ENCODE assay signal across 28 cellular contexts in genomic region chr11:133408936-133409335, GRCh38.
"Had no signal": no experiment of that assay in that cellular context is flagged by ENCODE, and none has a peak within 500 bp of the region (broad histone marks: within the 10 kb centered on the region; RNA-seq: fewer than 3 reads in every experiment).

No MANE protein-coding gene starts in this region.

- H3K4me1 ChIP-seq: pancreas, prostate gland, right lobe of liver, sigmoid colon, stomach, thyroid gland, upper lobe of left lung, vagina had no signal

- H3K27me3 ChIP-seq: neutrophil, pancreas, right lobe of liver, sigmoid colon, stomach, thyroid gland, tibial nerve, upper lobe of left lung, vagina had no signal

- ATAC-seq: naive thymus-derived CD8-positive, alpha-beta T cell; natural killer cell treated with Interleukin-12 subunit alpha and Interleukin-12 subunit beta and Interleukin-15 and Interleukin-18, amount 100 ng/mL, for 72 hours; pancreas; right cardiac atrium; right lobe of liver; stimulated activated effector memory CD8-positive, alpha-beta T cell treated with anti-CD3 and anti-CD28 coated beads, Interleukin-12 subunit alpha, Interleukin-12 subunit beta, amount 100 ng/mL, for 72 hours; stimulated activated naive B cell treated with anti-CD40 and anti-IgM and Interleukin-4, amounts not matched to agents 10 μg/mL and 1 μg/mL and 100 μg/mL, for 72 hours had no signal

- H3K27ac Mint-ChIP-seq: naive thymus-derived CD8-positive, alpha-beta T cell; natural killer cell treated with Interleukin-12 subunit alpha and Interleukin-12 subunit beta and Interleukin-15 and Interleukin-18, amount 100 ng/mL, for 72 hours; nephron progenitor cell; stimulated activated effector memory CD8-positive, alpha-beta T cell treated with anti-CD3 and anti-CD28 coated beads, Interleukin-12 subunit alpha, Interleukin-12 subunit beta, amount 100 ng/mL, for 72 hours; stimulated activated naive B cell treated with anti-CD40 and anti-IgM and Interleukin-4, amounts not matched to agents 10 μg/mL and 1 μg/mL and 100 μg/mL, for 72 hours; stimulated activated naive CD8-positive, alpha-beta T cell treated with anti-CD3 and anti-CD28 coated beads, Interleukin-15, Interleukin-2, amounts not matched to agents 100 ng/mL and 50 ng/mL, for 24 hours had no signal

- H3K9me3 Mint-ChIP-seq: nephron progenitor cell; stimulated activated naive CD8-positive, alpha-beta T cell treated with anti-CD3 and anti-CD28 coated beads, Interleukin-15, Interleukin-2, amounts not matched to agents 100 ng/mL and 50 ng/mL, for 24 hours had no signal

- H3K27ac ChIP-seq: neutrophil, pancreas, prostate gland, right lobe of liver, sigmoid colon, stomach, thoracic aorta, thyroid gland, tibial nerve, upper lobe of left lung, vagina had no signal

- H3K27me3 Mint-ChIP-seq: stimulated activated naive B cell treated with anti-CD40 and anti-IgM and Interleukin-4, amounts not matched to agents 10 μg/mL and 1 μg/mL and 100 μg/mL, for 72 hours; stimulated activated naive CD8-positive, alpha-beta T cell treated with anti-CD3 and anti-CD28 coated beads, Interleukin-15, Interleukin-2, amounts not matched to agents 100 ng/mL and 50 ng/mL, for 24 hours had no signal

- DNase-seq: naive thymus-derived CD8-positive, alpha-beta T cell; nephron progenitor cell; nucleus accumbens; pancreas; right cardiac atrium; right lobe of liver; sigmoid colon; small intestine; stimulated activated CD4-positive, alpha-beta T cell treated with anti-CD3 and anti-CD28 coated beads, Interleukin-15, amount 100 ng/mL, for 24 hours; stimulated activated CD4-positive, alpha-beta T cell treated with anti-CD3 and anti-CD28 coated beads, Interleukin-2, amount 100 ng/mL, for 24 hours; stimulated activated CD4-positive, alpha-beta T cell treated with anti-CD3 and anti-CD28 coated beads, Interleukin-2, amount 100 ng/mL, for 48 hours; stimulated activated CD4-positive, alpha-beta T cell treated with anti-CD3 and anti-CD28 coated beads, Interleukin-4, amount 100 ng/mL, for 24 hours; stimulated activated naive B cell treated with anti-CD40 and anti-IgM and Interleukin-4, amounts not matched to agents 10 μg/mL and 1 μg/mL and 100 μg/mL, for 72 hours; stimulated activated naive CD4-positive, alpha-beta T cell treated with Interleukin-2 at 50 U/mL for 16 hours; stomach; thyroid gland; trophoblast cell; upper lobe of left lung had no signal

- H3K4me3 Mint-ChIP-seq: naive thymus-derived CD8-positive, alpha-beta T cell; natural killer cell treated with Interleukin-12 subunit alpha and Interleukin-12 subunit beta and Interleukin-15 and Interleukin-18, amount 100 ng/mL, for 72 hours; nephron progenitor cell; neural crest cell; stimulated activated effector memory CD8-positive, alpha-beta T cell treated with anti-CD3 and anti-CD28 coated beads, Interleukin-12 subunit alpha, Interleukin-12 subunit beta, amount 100 ng/mL, for 72 hours; stimulated activated naive B cell treated with anti-CD40 and anti-IgM and Interleukin-4, amounts not matched to agents 10 μg/mL and 1 μg/mL and 100 μg/mL, for 72 hours; stimulated activated naive CD8-positive, alpha-beta T cell treated with anti-CD3 and anti-CD28 coated beads, Interleukin-15, Interleukin-2, amounts not matched to agents 100 ng/mL and 50 ng/mL, for 24 hours had no signal

- H3K4me1 Mint-ChIP-seq: naive thymus-derived CD8-positive, alpha-beta T cell; stimulated activated effector memory CD8-positive, alpha-beta T cell treated with anti-CD3 and anti-CD28 coated beads, Interleukin-12 subunit alpha, Interleukin-12 subunit beta, amount 100 ng/mL, for 72 hours; stimulated activated naive B cell treated with anti-CD40 and anti-IgM and Interleukin-4, amounts not matched to agents 10 μg/mL and 1 μg/mL and 100 μg/mL, for 72 hours had no signal

- H3K4me3 ChIP-seq: pancreas, prostate gland, right lobe of liver, sigmoid colon, stomach, thoracic aorta, thyroid gland, tibial nerve, upper lobe of left lung, vagina had no signal

- H3K36me3 Mint-ChIP-seq: natural killer cell treated with Interleukin-12 subunit alpha and Interleukin-12 subunit beta and Interleukin-15 and Interleukin-18, amount 100 ng/mL, for 72 hours; stimulated activated effector memory CD8-positive, alpha-beta T cell treated with anti-CD3 and anti-CD28 coated beads, Interleukin-12 subunit alpha, Interleukin-12 subunit beta, amount 100 ng/mL, for 72 hours; stimulated activated naive B cell treated with anti-CD40 and anti-IgM and Interleukin-4, amounts not matched to agents 10 μg/mL and 1 μg/mL and 100 μg/mL, for 72 hours had no signal

- H3K36me3 ChIP-seq: neutrophil, pancreas, prostate gland, right lobe of liver, sigmoid colon, stomach, thoracic aorta, thyroid gland, tibial nerve, upper lobe of left lung, vagina had no signal

- H3K9me3 ChIP-seq: neutrophil, pancreas, prostate gland, right lobe of liver, sigmoid colon, stomach, thoracic aorta, thyroid gland, tibial nerve, upper lobe of left lung, vagina had no signal

- FAIRE-seq: pancreas, small intestine, urothelium cell line had no signal
